1 cellular context compared by ENCODE assay signal in the genomic region with DNA sequence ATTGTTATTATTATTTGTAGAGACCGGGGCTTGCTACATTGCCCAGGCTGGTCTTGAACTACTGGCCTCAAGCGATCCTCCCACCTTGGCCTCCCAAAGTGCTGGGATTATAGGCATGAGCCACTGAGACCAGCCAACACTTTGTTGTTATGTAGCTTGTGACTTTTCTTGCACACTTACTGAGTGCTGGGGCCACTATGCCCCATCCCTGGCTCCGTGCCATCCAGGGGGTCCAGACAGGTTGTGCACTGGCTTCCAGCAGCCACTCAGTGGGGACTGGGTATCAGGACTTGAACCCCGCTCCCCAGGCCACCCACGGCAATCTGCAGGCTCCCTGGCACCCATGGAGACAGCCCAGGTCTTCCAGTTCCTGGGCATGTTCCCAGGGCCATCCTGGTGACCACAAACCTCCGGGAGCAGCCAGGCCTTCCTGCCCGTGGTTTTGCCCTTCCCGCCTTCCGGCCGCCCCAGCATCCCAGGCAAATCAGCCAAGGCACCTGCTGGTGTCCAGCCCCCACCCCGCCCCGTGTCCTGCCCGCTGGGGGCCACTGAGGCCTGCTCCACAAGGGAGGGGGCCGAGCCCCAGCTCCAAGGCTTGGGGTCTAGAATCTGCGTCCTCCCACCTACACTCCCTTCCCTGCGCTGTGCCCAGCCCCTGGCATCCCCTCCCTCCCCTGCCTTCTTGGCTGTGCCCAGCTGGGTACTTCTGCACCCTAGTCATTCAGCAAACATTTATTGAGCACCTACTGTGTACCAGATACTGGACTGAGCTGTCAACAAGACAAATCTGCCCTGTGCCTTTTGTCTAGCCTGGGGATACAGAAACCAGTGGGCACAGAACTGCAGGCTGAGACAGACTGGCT.
A peak's percentile ranks its signal among the peaks of the same experiment; 100 is the strongest.
TF ChIP-seq lines count a peak whose summit lies in the region.

No MANE protein-coding gene starts in this region.

TF ChIP-seq in HepG2, 621 proteins besides CTCF, POLR2A, EP300 and RAD21 (continued from another document and continues in another):
- TF ChIP-seq CBFB (CRISPR knock-in tag; IDR thresholded peaks at IDR 0.05) (peak; percentile 45; the same call in 1 of the 2 replicates), SRSF9 (IDR thresholded peaks at IDR 0.05; ENCODE audit: borderline replicate concordance, insufficient read depth, low read depth, low read length, poor library complexity, severe bottlenecking) (no peak), SMARCC2 (IDR thresholded peaks at IDR 0.05) (no peak), ZNF260 (CRISPR knock-in tag; IDR thresholded peaks at IDR 0.05; ENCODE audit: borderline replicate concordance, low read depth) (no peak), SNRNP70 (IDR thresholded peaks at IDR 0.05; ENCODE audit: low read depth, low read length) (no peak), ZNF670 (CRISPR knock-in tag; IDR thresholded peaks at IDR 0.05; ENCODE audit: borderline replicate concordance) (peak; percentile 52; the same call in 1 of the 2 replicates), PRDM10 (CRISPR knock-in tag; IDR thresholded peaks at IDR 0.05; ENCODE audit: low read depth) (no peak), LRRFIP1 (CRISPR knock-in tag; conservative IDR thresholded peaks at IDR 0.05) (no peak), POLR2G (IDR thresholded peaks at IDR 0.05; ENCODE audit: low read depth, low read length) (peak; percentile 59; the same call in 1 of the 2 replicates), MAF1 (CRISPR knock-in tag; IDR thresholded peaks at IDR 0.05; ENCODE audit: borderline replicate concordance) (no peak), STAG1 (CRISPR knock-in tag; IDR thresholded peaks at IDR 0.05) (no peak), ZFP36 (IDR thresholded peaks at IDR 0.05; ENCODE audit: borderline replicate concordance, low read depth, low read length, partially characterized antibody) (no peak), JUNB (CRISPR knock-in tag; IDR thresholded peaks at IDR 0.05; ENCODE audit: borderline replicate concordance) (no peak), SMAD1 (CRISPR knock-in tag; IDR thresholded peaks at IDR 0.05; ENCODE audit: borderline replicate concordance, low read depth) (peak; percentile 65; the same call in 1 of the 2 replicates), GMEB1 (CRISPR knock-in tag; IDR thresholded peaks at IDR 0.05; ENCODE audit: borderline replicate concordance) (no peak), ZNF263 (CRISPR knock-in tag; IDR thresholded peaks at IDR 0.05) (peak; percentile 22; the same call in 1 of the 2 replicates), ZNF12 (CRISPR knock-in tag; IDR thresholded peaks at IDR 0.05) (no peak), SMAD3 (CRISPR knock-in tag; IDR thresholded peaks at IDR 0.05) (no peak), ARNTL (CRISPR knock-in tag; IDR thresholded peaks at IDR 0.05) (no peak), ZSCAN21 (CRISPR knock-in tag; IDR thresholded peaks at IDR 0.05; ENCODE audit: borderline replicate concordance) (peak; percentile 74; the same call in 1 of the 2 replicates), ZNF124 (CRISPR knock-in tag; IDR thresholded peaks at IDR 0.05) (no peak), CC2D1A (CRISPR knock-in tag; IDR thresholded peaks at IDR 0.05) (no peak), ZNF713 (CRISPR knock-in tag; IDR thresholded peaks at IDR 0.05) (no peak), KAT7 (CRISPR knock-in tag; IDR thresholded peaks at IDR 0.05; ENCODE audit: borderline replicate concordance) (no peak), ZNF737 (CRISPR knock-in tag; IDR thresholded peaks at IDR 0.05; ENCODE audit: borderline replicate concordance) (no peak), EEA1 (CRISPR knock-in tag; IDR thresholded peaks at IDR 0.05; ENCODE audit: borderline replicate concordance) (no peak), ZFYVE20 (CRISPR knock-in tag; IDR thresholded peaks at IDR 0.05; ENCODE audit: borderline replicate concordance, low read depth) (no peak), GABPA (IDR thresholded peaks at IDR 0.05; ENCODE audit: low read depth, low read length) (no peak), GABPA (CRISPR knock-in tag; IDR thresholded peaks at IDR 0.05; ENCODE audit: low read depth) (peak; percentile 32; the same call in 1 of the 2 replicates), SIN3B (IDR thresholded peaks at IDR 0.05; ENCODE audit: low read length) (no peak), TBX3 (IDR thresholded peaks at IDR 0.05; ENCODE audit: borderline replicate concordance) (0 out of 2 replicates have a peak, but pooled peaks have one; percentile 8), ZNF569 (CRISPR knock-in tag; IDR thresholded peaks at IDR 0.05; ENCODE audit: borderline replicate concordance) (no peak), ZMAT5 (CRISPR knock-in tag; IDR thresholded peaks at IDR 0.05; ENCODE audit: borderline replicate concordance, low read depth) (no peak), NFRKB (IDR thresholded peaks at IDR 0.05) (no peak)
- TF ChIP-seq, protein P1, sequence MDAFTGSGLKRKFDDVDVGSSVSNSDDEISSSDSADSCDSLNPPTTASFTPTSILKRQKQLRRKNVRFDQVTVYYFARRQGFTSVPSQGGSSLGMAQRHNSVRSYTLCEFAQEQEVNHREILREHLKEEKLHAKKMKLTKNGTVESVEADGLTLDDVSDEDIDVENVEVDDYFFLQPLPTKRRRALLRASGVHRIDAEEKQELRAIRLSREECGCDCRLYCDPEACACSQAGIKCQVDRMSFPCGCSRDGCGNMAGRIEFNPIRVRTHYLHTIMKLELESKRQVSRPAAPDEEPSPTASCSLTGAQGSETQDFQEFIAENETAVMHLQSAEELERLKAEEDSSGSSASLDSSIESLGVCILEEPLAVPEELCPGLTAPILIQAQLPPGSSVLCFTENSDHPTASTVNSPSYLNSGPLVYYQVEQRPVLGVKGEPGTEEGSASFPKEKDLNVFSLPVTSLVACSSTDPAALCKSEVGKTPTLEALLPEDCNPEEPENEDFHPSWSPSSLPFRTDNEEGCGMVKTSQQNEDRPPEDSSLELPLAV (CRISPR knock-in tag; conservative IDR thresholded peaks at IDR 0.05; ENCODE audit: low read depth) = no peak
- TF ChIP-seq, protein P2, sequence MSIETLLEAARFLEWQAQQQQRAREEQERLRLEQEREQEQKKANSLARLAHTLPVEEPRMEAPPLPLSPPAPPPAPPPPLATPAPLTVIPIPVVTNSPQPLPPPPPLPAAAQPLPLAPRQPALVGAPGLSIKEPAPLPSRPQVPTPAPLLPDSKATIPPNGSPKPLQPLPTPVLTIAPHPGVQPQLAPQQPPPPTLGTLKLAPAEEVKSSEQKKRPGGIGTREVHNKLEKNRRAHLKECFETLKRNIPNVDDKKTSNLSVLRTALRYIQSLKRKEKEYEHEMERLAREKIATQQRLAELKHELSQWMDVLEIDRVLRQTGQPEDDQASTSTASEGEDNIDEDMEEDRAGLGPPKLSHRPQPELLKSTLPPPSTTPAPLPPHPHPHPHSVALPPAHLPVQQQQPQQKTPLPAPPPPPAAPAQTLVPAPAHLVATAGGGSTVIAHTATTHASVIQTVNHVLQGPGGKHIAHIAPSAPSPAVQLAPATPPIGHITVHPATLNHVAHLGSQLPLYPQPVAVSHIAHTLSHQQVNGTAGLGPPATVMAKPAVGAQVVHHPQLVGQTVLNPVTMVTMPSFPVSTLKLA (IDR thresholded peaks at IDR 0.05) = no peak
- TF ChIP-seq, protein P3, sequence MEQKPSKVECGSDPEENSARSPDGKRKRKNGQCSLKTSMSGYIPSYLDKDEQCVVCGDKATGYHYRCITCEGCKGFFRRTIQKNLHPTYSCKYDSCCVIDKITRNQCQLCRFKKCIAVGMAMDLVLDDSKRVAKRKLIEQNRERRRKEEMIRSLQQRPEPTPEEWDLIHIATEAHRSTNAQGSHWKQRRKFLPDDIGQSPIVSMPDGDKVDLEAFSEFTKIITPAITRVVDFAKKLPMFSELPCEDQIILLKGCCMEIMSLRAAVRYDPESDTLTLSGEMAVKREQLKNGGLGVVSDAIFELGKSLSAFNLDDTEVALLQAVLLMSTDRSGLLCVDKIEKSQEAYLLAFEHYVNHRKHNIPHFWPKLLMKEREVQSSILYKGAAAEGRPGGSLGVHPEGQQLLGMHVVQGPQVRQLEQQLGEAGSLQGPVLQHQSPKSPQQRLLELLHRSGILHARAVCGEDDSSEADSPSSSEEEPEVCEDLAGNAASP (CRISPR knock-in tag; IDR thresholded peaks at IDR 0.05; ENCODE audit: borderline replicate concordance) = peak; percentile 27; the same call in 1 of the 2 replicates
- TF ChIP-seq, protein P4, sequence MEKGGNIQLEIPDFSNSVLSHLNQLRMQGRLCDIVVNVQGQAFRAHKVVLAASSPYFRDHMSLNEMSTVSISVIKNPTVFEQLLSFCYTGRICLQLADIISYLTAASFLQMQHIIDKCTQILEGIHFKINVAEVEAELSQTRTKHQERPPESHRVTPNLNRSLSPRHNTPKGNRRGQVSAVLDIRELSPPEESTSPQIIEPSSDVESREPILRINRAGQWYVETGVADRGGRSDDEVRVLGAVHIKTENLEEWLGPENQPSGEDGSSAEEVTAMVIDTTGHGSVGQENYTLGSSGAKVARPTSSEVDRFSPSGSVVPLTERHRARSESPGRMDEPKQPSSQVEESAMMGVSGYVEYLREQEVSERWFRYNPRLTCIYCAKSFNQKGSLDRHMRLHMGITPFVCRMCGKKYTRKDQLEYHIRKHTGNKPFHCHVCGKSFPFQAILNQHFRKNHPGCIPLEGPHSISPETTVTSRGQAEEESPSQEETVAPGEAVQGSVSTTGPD (CRISPR knock-in tag; IDR thresholded peaks at IDR 0.05) = no peak
- TF ChIP-seq, protein P5, sequence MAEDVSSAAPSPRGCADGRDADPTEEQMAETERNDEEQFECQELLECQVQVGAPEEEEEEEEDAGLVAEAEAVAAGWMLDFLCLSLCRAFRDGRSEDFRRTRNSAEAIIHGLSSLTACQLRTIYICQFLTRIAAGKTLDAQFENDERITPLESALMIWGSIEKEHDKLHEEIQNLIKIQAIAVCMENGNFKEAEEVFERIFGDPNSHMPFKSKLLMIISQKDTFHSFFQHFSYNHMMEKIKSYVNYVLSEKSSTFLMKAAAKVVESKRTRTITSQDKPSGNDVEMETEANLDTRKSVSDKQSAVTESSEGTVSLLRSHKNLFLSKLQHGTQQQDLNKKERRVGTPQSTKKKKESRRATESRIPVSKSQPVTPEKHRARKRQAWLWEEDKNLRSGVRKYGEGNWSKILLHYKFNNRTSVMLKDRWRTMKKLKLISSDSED (CRISPR knock-in tag; IDR thresholded peaks at IDR 0.05) = peak; percentile 39; the same call in 1 of the 2 replicates
- TF ChIP-seq, protein P6, sequence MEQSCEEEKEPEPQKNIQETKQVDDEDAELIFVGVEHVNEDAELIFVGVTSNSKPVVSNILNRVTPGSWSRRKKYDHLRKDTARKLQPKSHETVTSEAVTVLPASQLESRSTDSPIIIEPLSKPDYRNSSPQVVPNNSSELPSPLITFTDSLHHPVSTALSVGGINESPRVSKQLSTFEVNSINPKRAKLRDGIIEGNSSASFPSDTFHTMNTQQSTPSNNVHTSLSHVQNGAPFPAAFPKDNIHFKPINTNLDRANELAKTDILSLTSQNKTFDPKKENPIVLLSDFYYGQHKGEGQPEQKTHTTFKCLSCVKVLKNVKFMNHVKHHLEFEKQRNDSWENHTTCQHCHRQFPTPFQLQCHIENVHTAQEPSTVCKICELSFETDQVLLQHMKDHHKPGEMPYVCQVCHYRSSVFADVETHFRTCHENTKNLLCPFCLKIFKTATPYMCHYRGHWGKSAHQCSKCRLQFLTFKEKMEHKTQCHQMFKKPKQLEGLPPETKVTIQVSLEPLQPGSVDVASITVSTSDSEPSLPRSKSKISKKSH (CRISPR knock-in tag; IDR thresholded peaks at IDR 0.05; ENCODE audit: borderline replicate concordance) = no peak
